ENCODE assay signal across 17 cellular contexts in genomic region chr6:11492444-11493300, GRCh38. TPM values are rescaled to one million over a fixed set of nuclear protein-coding genes. Genes with fewer than 3 reads are reported as not detected.
DNase-seq lines count a peak whose midpoint lies in the region; ATAC-seq and TF ChIP-seq lines count a peak whose summit lies in the region.
"Had no signal": no experiment of that assay in that cellular context is flagged by ENCODE, and none has a peak within 500 bp of the region (broad histone marks: within the 10 kb centered on the region; RNA-seq: fewer than 3 reads in every experiment).

No MANE protein-coding gene starts in this region.

- no peaks in the 10 kb centered on the region for H3K36me3 ChIP-seq in BLaER1 treated with 17β-estradiol and CSF1 and Interleukin-3, amounts not matched to agents 10 nM and 100 nM
- H3K36me3 ChIP-seq: uterus had no signal

- H3K27me3 ChIP-seq in BLaER1 treated with 17β-estradiol and CSF1 and Interleukin-3, amounts not matched to agents 10 nM and 100 nM: no peaks in the 10 kb centered on the region
- H3K27me3 ChIP-seq in CD4-positive, alpha-beta T cell (ENCODE audit: control insufficient read depth, insufficient read depth, low read length): no peaks in the 10 kb centered on the region
- H3K27me3 ChIP-seq: uterus had no signal

- CTCF ChIA-PET in CD4-positive, alpha-beta T cell (lab: Charles Lee): no interaction called here

- no peaks in the 10 kb centered on the region for H3K9me3 Mint-ChIP-seq in CD4-positive, alpha-beta T cell
- H3K9me3 Mint-ChIP-seq: natural killer cell had no signal

- POLR2A ChIA-PET in CD4-positive, alpha-beta T cell (lab: Charles Lee): no interaction called here

- H3K4me2 ChIP-seq in BLaER1 treated with 17β-estradiol and CSF1 and Interleukin-3, amounts not matched to agents 10 nM and 100 nM: peak overlapping the region; percentile 45 to 66 (median 53)

- peaks cover 0 to 6% (median 0%) of the 10 kb centered on the region in 11 experiments; a peak in 1 of 22 replicates for H3K9me3 ChIP-seq in BLaER1 treated with 17β-estradiol and CSF1 and Interleukin-3, amounts not matched to agents 10 nM and 100 nM (replicated peaks in 1 of 11)
- H3K9me3 ChIP-seq in CD4-positive, alpha-beta T cell (ENCODE audit: control insufficient read depth, low read length): no peaks in the 10 kb centered on the region
- H3K9me3 ChIP-seq: psoas muscle, uterus had no signal

- no peaks in the 10 kb centered on the region for H3K36me3 Mint-ChIP-seq in CD4-positive, alpha-beta T cell (ENCODE audit: low read depth)
- H3K36me3 Mint-ChIP-seq: natural killer cell had no signal

- no peak overlapping the region for H3K4me3 ChIP-seq in BLaER1 treated with 17β-estradiol and CSF1 and Interleukin-3, amounts not matched to agents 10 nM and 100 nM
- H3K4me3 ChIP-seq: lung, psoas muscle, uterus had no signal

- no peak overlapping the region for H3K27ac Mint-ChIP-seq in CD4-positive, alpha-beta T cell
- H3K27ac Mint-ChIP-seq: activated CD8-positive, alpha-beta T cell treated with anti-CD3 and anti-CD28 coated beads, Interleukin-2, amount 10 ng/mL, durations not matched to agents 7 days and 5 days; natural killer cell had no signal

- intact Hi-C loops in CD4-positive, alpha-beta T cell (cut with DNase I, micrococcal nuclease): loop anchor here (1.0 to 10.0 kb wide), 3 partner anchors 348 to 978 kb away; no protein-coding TSS in a partner anchor

- H3K4me3 Mint-ChIP-seq in CD4-positive, alpha-beta T cell: no peak overlapping the region
- H3K4me3 Mint-ChIP-seq: activated CD8-positive, alpha-beta T cell treated with anti-CD3 and anti-CD28 coated beads, Interleukin-2, amount 10 ng/mL, durations not matched to agents 7 days and 5 days; natural killer cell had no signal

- H3K9ac ChIP-seq in BLaER1 treated with 17β-estradiol and CSF1 and Interleukin-3, amounts not matched to agents 10 nM and 100 nM: no peak overlapping the region

- DNase-seq in NCI-H226: peak; percentile 26
- peak; percentile 26 for DNase-seq in fibroblast of peridontal ligament (ENCODE audit: extremely low read depth)
- DNase-seq in CD4-positive, alpha-beta T cell: no peak
- no peak for DNase-seq in NCI-H446 treated with DMSO at 0.1 percent for 48 hours (lab: John Stamatoyannopoulos, UW)
- DNase-seq: activated CD8-positive, alpha-beta T cell treated with anti-CD3 and anti-CD28 coated beads, Interleukin-2, amount 10 ng/mL, durations not matched to agents 7 days and 5 days; amygdala; glutamatergic neuron; natural killer cell; NCI-H1694 treated with DMSO at 0.1 percent for 48 hours; psoas muscle; uterus had no signal

- peak overlapping the region in 3 of 11 experiments; percentile 2 to 17 (median 3); a peak in 3 of 22 replicates for H3K27ac ChIP-seq in BLaER1 treated with 17β-estradiol and CSF1 and Interleukin-3, amounts not matched to agents 10 nM and 100 nM
- H3K27ac ChIP-seq in CD4-positive, alpha-beta T cell (ENCODE audit: low read depth, low read length): no peak overlapping the region
- H3K27ac ChIP-seq: psoas muscle, uterus, VCaP had no signal

- no peaks in the 10 kb centered on the region for H4K20me1 ChIP-seq in BLaER1 treated with 17β-estradiol and CSF1 and Interleukin-3, amounts not matched to agents 10 nM and 100 nM

- TF ChIP-seq CTCF in CD4-positive, alpha-beta T cell (IDR thresholded peaks at IDR 0.05): no peak

- ATAC-seq in GM21390 (IDR thresholded peaks at IDR 0.05; ENCODE audit: unreplicated experiment): peak; percentile 20
- ATAC-seq in CD4-positive, alpha-beta T cell (ENCODE audit: poor library complexity): no peak
- no peak for ATAC-seq in HG02973 (IDR thresholded peaks at IDR 0.05; ENCODE audit: unreplicated experiment)
- ATAC-seq in GM21526 (IDR thresholded peaks at IDR 0.05; ENCODE audit: low FRiP score, unreplicated experiment): no peak
- ATAC-seq: activated CD8-positive, alpha-beta T cell treated with anti-CD3 and anti-CD28 coated beads, Interleukin-2, amount 10 ng/mL, durations not matched to agents 7 days and 5 days; natural killer cell; psoas muscle had no signal

- peaks cover 25 to 59% (median 33%) of the 10 kb centered on the region in 10 experiments for H3K4me1 ChIP-seq in BLaER1 treated with 17β-estradiol and CSF1 and Interleukin-3, amounts not matched to agents 10 nM and 100 nM
- H3K4me1 ChIP-seq: psoas muscle, uterus had no signal

- H3K4me1 Mint-ChIP-seq in CD4-positive, alpha-beta T cell (ENCODE audit: low read depth): no peaks in the 10 kb centered on the region
- H3K4me1 Mint-ChIP-seq: natural killer cell had no signal

- no peaks in the 10 kb centered on the region for H3K27me3 Mint-ChIP-seq in CD4-positive, alpha-beta T cell

RNA-seq across cellular contexts. Expression of gene TMEM170B, which starts 44.9 kb away (rescaled TPM):
- total RNA-seq in CD4-positive, alpha-beta T cell: 1 to 10 TPM; 1.9 to 2.1 TPM

Comparison
In these comparisons a context has a peak if more than half of its experiments do, and no peak if none do; other contexts are left out.
1. DNase-seq: peak in NCI-H226 (single experiment) and fibroblast of peridontal ligament (single experiment); none in CD4-positive, alpha-beta T cell (0 of 10) and NCI-H446 treated with DMSO at 0.1 percent for 48 hours (single experiment).